ENCODE assay signal across 25 cellular contexts in genomic region chr5:118675247-118675646, GRCh38.
DNase-seq lines count a peak whose midpoint lies in the region; ATAC-seq, FAIRE-seq and TF ChIP-seq lines count a peak whose summit lies in the region.
"Had no signal": no experiment of that assay in that cellular context is flagged by ENCODE, and none has a peak within 500 bp of the region (broad histone marks: within the 10 kb centered on the region; RNA-seq: fewer than 3 reads in every experiment).

No MANE protein-coding gene starts in this region.

- H3K36me3 ChIP-seq in BLaER1: no peaks in the 10 kb centered on the region
- H3K36me3 ChIP-seq in GM23248 (ENCODE audit: low read depth): no peaks in the 10 kb centered on the region
- H3K36me3 ChIP-seq: BE2C had no signal

- no peak for FAIRE-seq in H54 (lab: Jason Lieb, UNC)
- FAIRE-seq: A549, GM12891, GM18507 had no signal

- no peaks in the 10 kb centered on the region for H3K9me2 ChIP-seq in GM23248 (ENCODE audit: insufficient read depth)

- no peaks in the 10 kb centered on the region for H3K27me3 ChIP-seq in BLaER1
- no peaks in the 10 kb centered on the region for H3K27me3 ChIP-seq in GM23248 (replicated peaks; ENCODE audit: insufficient read depth)
- H3K27me3 ChIP-seq: BE2C had no signal

- TF ChIP-seq POLR2A in H54 (IDR thresholded peaks at IDR 0.05; ENCODE audit: low read depth, low read length): no peak

- H3K9me3 ChIP-seq in BLaER1 (peaks cover 6% of the 10 kb centered on the region; the same call in 1 of the 2 replicates), GM23248 (ENCODE audit: low read depth) (peaks cover 3% of the 10 kb centered on the region)
- H3K9me3 ChIP-seq: A549, BE2C had no signal

- H3K4me3 ChIP-seq in BLaER1: no peak overlapping the region
- no peak overlapping the region for H3K4me3 ChIP-seq in GM23248
- H3K4me3 ChIP-seq: A549 had no signal

- H3K4me1 ChIP-seq in BLaER1: peaks cover 8% of the 10 kb centered on the region
- H3K4me1 ChIP-seq in GM23248 (ENCODE audit: insufficient read depth): no peaks in the 10 kb centered on the region
- H3K4me1 ChIP-seq: A549, BE2C had no signal

- peak overlapping the region; percentile 7; the same call in 1 of the 2 replicates for H3K4me2 ChIP-seq in BLaER1
- H3K4me2 ChIP-seq in GM23248 (ENCODE audit: unreplicated experiment): no peak overlapping the region
- H3K4me2 ChIP-seq: A549 had no signal

- no peak overlapping the region for H3K9ac ChIP-seq in BLaER1
- no peak overlapping the region for H3K9ac ChIP-seq in GM23248

- in situ Hi-C loops in GM23248 (cut with MboI): no loop called here

- 14 to 23% methylated on average over 1 of the region's 1 CpG for WGBS in GM23248 (ENCODE audit: low coverage in 1 of 2, low lambda C conversion rate in 2 of 2, missing lambda C conversion rate in 2 of 2), 2 experiments

- H4K20me1 ChIP-seq in BLaER1 (no peaks in the 10 kb centered on the region), GM23248 (ENCODE audit: insufficient read depth) (no peaks in the 10 kb centered on the region)

- no peaks in the 10 kb centered on the region for H3K79me2 ChIP-seq in GM23248 (ENCODE audit: insufficient read depth)

- H2AFZ ChIP-seq in GM23248: no peak overlapping the region

- peak; percentile 83 for ATAC-seq in left lobe of liver
- ATAC-seq: A549 had no signal

- no peaks in the 10 kb centered on the region for H3F3A ChIP-seq in GM23248 (ENCODE audit: insufficient read depth)

- H3K27ac ChIP-seq in BLaER1 (no peak overlapping the region), VCaP (peak overlapping the region; percentile 15; the same call in 1 of the 2 replicates), GM23248 (no peak overlapping the region)
- H3K27ac ChIP-seq: A549, C4-2B had no signal

- no peak for TF ChIP-seq CTCF in VCaP (conservative IDR thresholded peaks at IDR 0.05)

- DNase-seq in COLO829 (ENCODE audit: low spot score) (peak; percentile 0), left lobe of liver (ENCODE audit: low spot score) (no peak), H54 (ENCODE audit: insufficient read length, low spot score) (no peak), NCI-H2081 (lab: John Stamatoyannopoulos, UW) (no peak), GM23248 (no peak)
- DNase-seq: 8988T; ACHN; AML-193; BE2C; Calu3; CD4-positive, CD25-positive, alpha-beta regulatory T cell; CD8-positive, alpha-beta memory T cell; COR-L47; DMS53; DMS79 treated with DMSO at 0.1 percent for 48 hours; GF-D8; GOT3; H7; HCEC 1CT had no signal
